Comparison of ENCODE assay signal across 15 cellular contexts in genomic region chr20:9514072-9514460, GRCh38. TPM values are rescaled to one million over a fixed set of nuclear protein-coding genes. Genes with fewer than 3 reads are reported as not detected.
DNase-seq lines count a peak whose midpoint lies in the region; ATAC-seq and TF ChIP-seq lines count a peak whose summit lies in the region.
"Had no signal": no experiment of that assay in that cellular context is flagged by ENCODE, and none has a peak within 500 bp of the region (broad histone marks: within the 10 kb centered on the region; RNA-seq: fewer than 3 reads in every experiment).

No MANE protein-coding gene starts in this region.

- peak; percentile 47 for DNase-seq in CD1c-positive myeloid dendritic cell (ENCODE audit: extremely low spot score)
- no peak for DNase-seq in MG63
- DNase-seq in WTC11 (ENCODE audit: low spot score), result no peak
- DNase-seq in NCI-H1436 (lab: John Stamatoyannopoulos, UW), result no peak
- no peak for DNase-seq in 8988T
- DNase-seq: activated CD8-positive, alpha-beta memory T cell treated with anti-CD3 and anti-CD28 coated beads for 24 hours; activated effector memory CD4-positive, alpha-beta T cell treated with anti-CD3 and anti-CD28 coated beads, Interleukin-2, amount 50 U/mL, for 16 hours; DMS153; effector memory CD4-positive, alpha-beta T cell; psoas muscle; SJCRH30 had no signal

- H3K4me1 ChIP-seq in iPS-18a (ENCODE audit: control insufficient read depth, low read depth, low read length), result peaks cover 32% of the 10 kb centered on the region
- H3K4me1 ChIP-seq: psoas muscle, SJCRH30 had no signal

- CTCF ChIA-PET in WTC11 (lab: Charles Lee), result interaction anchor here (0.6 to 5.8 kb wide), 4 partner anchors 12 to 254 kb away, joined by 3 to 48 read pairs (median 6); no protein-coding TSS in a partner anchor

- TF ChIP-seq CTCF in WTC11 (IDR thresholded peaks at IDR 0.05), result no peak

- no peaks in the 10 kb centered on the region for H3K36me3 Mint-ChIP-seq in WTC11

- H3K36me3 ChIP-seq in MG63, result no peaks in the 10 kb centered on the region
- H3K36me3 ChIP-seq in iPS-18a (ENCODE audit: control insufficient read depth, low read depth, low read length), result no peaks in the 10 kb centered on the region
- H3K36me3 ChIP-seq: SJCRH30 had no signal

- no peak overlapping the region for H3K9ac ChIP-seq in iPS-18a (ENCODE audit: low read length)

- peaks cover 48% of the 10 kb centered on the region for H3K4me1 Mint-ChIP-seq in WTC11

- H3K9me3 Mint-ChIP-seq in WTC11, result no peaks in the 10 kb centered on the region

- H3K9me3 ChIP-seq in MG63 (no peaks in the 10 kb centered on the region), iPS-18a (ENCODE audit: control insufficient read depth, low read depth, low read length) (no peaks in the 10 kb centered on the region)
- H3K9me3 ChIP-seq: psoas muscle, SJCRH30 had no signal

- no peak overlapping the region for H3K27ac Mint-ChIP-seq in WTC11

- H3K27me3 ChIP-seq in MG63 (peaks cover 32% of the 10 kb centered on the region), iPS-18a (ENCODE audit: control insufficient read depth, insufficient read depth, low read length) (peaks cover 97% of the 10 kb centered on the region)

- peak overlapping the region; percentile 79 for H3K4me3 Mint-ChIP-seq in WTC11

- peak overlapping the region; percentile 28; the same call in 1 of the 2 replicates for H3K4me3 ChIP-seq in MG63
- peak overlapping the region; percentile 63 for H3K4me3 ChIP-seq in iPS-18a (ENCODE audit: low read length)
- H3K4me3 ChIP-seq: SJCRH30 had no signal

- POLR2A ChIA-PET in WTC11 (lab: Charles Lee), result no interaction called here

- no peak overlapping the region for H3K27ac ChIP-seq in iPS-18a (ENCODE audit: low read length)
- H3K27ac ChIP-seq: psoas muscle, SJCRH30 had no signal

- peaks cover 100% of the 10 kb centered on the region for H3K27me3 Mint-ChIP-seq in WTC11 (ENCODE audit: low read depth)

- ATAC-seq in WTC11 (peak; percentile 5; the same call in 1 of the 2 replicates), GM19324 (IDR thresholded peaks at IDR 0.05; ENCODE audit: low FRiP score, unreplicated experiment) (no peak), HG03196 (IDR thresholded peaks at IDR 0.05; ENCODE audit: unreplicated experiment) (no peak)

TF ChIP-seq in WTC11, 78 proteins besides CTCF, POLR2A, EP300 and RAD21:
- TF ChIP-seq ZNF512 (CRISPR knock-in tag; IDR thresholded peaks at IDR 0.05; ENCODE audit: borderline replicate concordance) (no peak), ESRRA (CRISPR knock-in tag; IDR thresholded peaks at IDR 0.05; ENCODE audit: borderline replicate concordance) (no peak), FOXK1 (CRISPR knock-in tag; IDR thresholded peaks at IDR 0.05) (no peak)

RNA-seq across cellular contexts. Expression of gene LAMP5, which starts 0.3 kb away (rescaled TPM):
- total RNA-seq in MG63 (2014; rRNA removed; shearing (Covaris generic); ENCODE audit: low replicate concordance), result 3.3 and 3.4 TPM in 2 replicates
- total RNA-seq in WTC11 (2021), result 0.11 to 0.37 TPM (median 0.31 TPM) in 3 replicates
- total RNA-seq: HepG2, psoas muscle, SJCRH30 had no signal
